Comparison of ENCODE assay signal across 1 cellular context in genomic region chr5:68217476-68217984, GRCh38.
TF ChIP-seq lines count a peak whose summit lies in the region.

No MANE protein-coding gene starts in this region.

TF ChIP-seq in HepG2, 621 proteins besides CTCF, POLR2A, EP300 and RAD21:
- TF ChIP-seq, protein P1, sequence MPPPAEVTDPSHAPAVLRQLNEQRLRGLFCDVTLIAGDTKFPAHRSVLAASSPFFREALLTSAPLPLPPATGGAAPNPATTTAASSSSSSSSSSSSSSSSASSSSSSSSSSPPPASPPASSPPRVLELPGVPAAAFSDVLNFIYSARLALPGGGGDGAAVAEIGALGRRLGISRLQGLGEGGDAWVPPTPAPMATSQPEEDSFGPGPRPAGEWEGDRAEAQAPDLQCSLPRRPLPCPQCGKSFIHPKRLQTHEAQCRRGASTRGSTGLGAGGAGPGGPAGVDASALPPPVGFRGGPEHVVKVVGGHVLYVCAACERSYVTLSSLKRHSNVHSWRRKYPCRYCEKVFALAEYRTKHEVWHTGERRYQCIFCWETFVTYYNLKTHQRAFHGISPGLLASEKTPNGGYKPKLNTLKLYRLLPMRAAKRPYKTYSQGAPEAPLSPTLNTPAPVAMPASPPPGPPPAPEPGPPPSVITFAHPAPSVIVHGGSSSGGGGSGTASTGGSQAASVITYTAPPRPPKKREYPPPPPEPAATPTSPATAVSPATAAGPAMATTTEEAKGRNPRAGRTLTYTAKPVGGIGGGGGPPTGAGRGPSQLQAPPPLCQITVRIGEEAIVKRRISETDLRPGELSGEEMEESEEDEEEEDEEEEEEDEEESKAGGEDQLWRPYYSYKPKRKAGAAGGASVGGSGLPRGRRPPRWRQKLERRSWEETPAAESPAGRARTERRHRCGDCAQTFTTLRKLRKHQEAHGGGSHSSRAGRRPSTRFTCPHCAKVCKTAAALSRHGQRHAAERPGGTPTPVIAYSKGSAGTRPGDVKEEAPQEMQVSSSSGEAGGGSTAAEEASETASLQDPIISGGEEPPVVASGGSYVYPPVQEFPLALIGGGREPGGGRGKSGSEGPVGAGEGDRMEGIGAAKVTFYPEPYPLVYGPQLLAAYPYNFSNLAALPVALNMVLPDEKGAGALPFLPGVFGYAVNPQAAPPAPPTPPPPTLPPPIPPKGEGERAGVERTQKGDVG (CRISPR knock-in tag; IDR thresholded peaks at IDR 0.05; ENCODE audit: borderline replicate concordance), result no peak
- TF ChIP-seq ARNTL (CRISPR knock-in tag; IDR thresholded peaks at IDR 0.05) (no peak), IRX3 (CRISPR knock-in tag; IDR thresholded peaks at IDR 0.05; ENCODE audit: borderline replicate concordance, low read depth) (no peak), TEF (CRISPR knock-in tag; IDR thresholded peaks at IDR 0.05) (peak; percentile 46; the same call in 1 of the 2 replicates), ZNF354B (CRISPR knock-in tag; IDR thresholded peaks at IDR 0.05) (no peak), CEBPG (CRISPR knock-in tag; IDR thresholded peaks at IDR 0.05) (0 out of 2 replicates have a peak, but pooled peaks have one; percentile 6), ZNF224 (CRISPR knock-in tag; IDR thresholded peaks at IDR 0.05) (no peak), ASH2L (IDR thresholded peaks at IDR 0.05; ENCODE audit: insufficient read length, low read depth, low read length) (peak; percentile 20)
- TF ChIP-seq, protein P2, sequence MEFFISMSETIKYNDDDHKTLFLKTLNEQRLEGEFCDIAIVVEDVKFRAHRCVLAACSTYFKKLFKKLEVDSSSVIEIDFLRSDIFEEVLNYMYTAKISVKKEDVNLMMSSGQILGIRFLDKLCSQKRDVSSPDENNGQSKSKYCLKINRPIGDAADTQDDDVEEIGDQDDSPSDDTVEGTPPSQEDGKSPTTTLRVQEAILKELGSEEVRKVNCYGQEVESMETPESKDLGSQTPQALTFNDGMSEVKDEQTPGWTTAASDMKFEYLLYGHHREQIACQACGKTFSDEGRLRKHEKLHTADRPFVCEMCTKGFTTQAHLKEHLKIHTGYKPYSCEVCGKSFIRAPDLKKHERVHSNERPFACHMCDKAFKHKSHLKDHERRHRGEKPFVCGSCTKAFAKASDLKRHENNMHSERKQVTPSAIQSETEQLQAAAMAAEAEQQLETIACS (CRISPR knock-in tag; IDR thresholded peaks at IDR 0.05), result peak; percentile 56
